In genomic region chr1:86687595-86687994, GRCh38 we compare ENCODE assay signal across 1 cellular context.
TF ChIP-seq lines count a peak whose summit lies in the region.

No MANE protein-coding gene starts in this region.

TF ChIP-seq in SK-N-SH treated with all-trans-retinoic acid at 6 μM for 48 hours, 23 proteins besides CTCF, POLR2A, EP300 and RAD21 (continued from another document):
- TF ChIP-seq ARNTL (CRISPR knock-in tag; IDR thresholded peaks at IDR 0.05; ENCODE audit: borderline replicate concordance, low read depth), result no peak
- TF ChIP-seq ESRRG (CRISPR knock-in tag; IDR thresholded peaks at IDR 0.05), result no peak
- no peak for TF ChIP-seq GLIS3 (CRISPR knock-in tag; IDR thresholded peaks at IDR 0.05)
- no peak for TF ChIP-seq RARB (CRISPR knock-in tag; IDR thresholded peaks at IDR 0.05)
- no peak for TF ChIP-seq CSRNP3 (CRISPR knock-in tag; IDR thresholded peaks at IDR 0.05)
